In genomic region chr15:89670985-89671560, GRCh38 we compare ENCODE assay signal across 29 cellular contexts. TPM values are rescaled to one million over a fixed set of nuclear protein-coding genes. Genes with fewer than 3 reads are reported as not detected.
"Had no signal": no experiment of that assay in that cellular context is flagged by ENCODE, and none has a peak within 500 bp of the region (broad histone marks: within the 10 kb centered on the region; RNA-seq: fewer than 3 reads in every experiment).

No MANE protein-coding gene starts in this region.

- H3K27ac Mint-ChIP-seq: activated CD4-positive, alpha-beta memory T cell treated with anti-CD3 and anti-CD28 coated beads for 36 hours; activated CD4-positive, alpha-beta T cell treated with anti-CD3 and anti-CD28 coated beads, Interleukin-2, amount 10 ng/mL, durations not matched to agents 7 days and 5 days; activated naive CD8-positive, alpha-beta T cell treated with anti-CD3 and anti-CD28 coated beads, Interleukin-2, amount 50 U/mL, for 24 hours had no signal

- DNase-seq: activated CD4-positive, alpha-beta memory T cell treated with anti-CD3 and anti-CD28 coated beads for 36 hours; activated CD4-positive, alpha-beta T cell treated with anti-CD3 and anti-CD28 coated beads, Interleukin-2, amount 10 ng/mL, durations not matched to agents 7 days and 5 days; activated CD4-positive, CD25-positive, alpha-beta regulatory T cell; activated CD8-positive, alpha-beta memory T cell treated with anti-CD3 and anti-CD28 coated beads for 24 hours; activated effector memory CD4-positive, alpha-beta T cell treated with anti-CD3 and anti-CD28 coated beads, Interleukin-2, amount 50 U/mL, for 16 hours; activated naive CD4-positive, alpha-beta T cell treated with Interleukin-2 at 50 U/mL for 16 hours; activated naive CD8-positive, alpha-beta T cell treated with anti-CD3 and anti-CD28 coated beads, Interleukin-2, amount 50 U/mL, for 24 hours; activated T-cell treated with anti-CD3 and anti-CD28 coated beads, Interleukin-2, amount 50 U/mL, for 4 hours; central memory CD4-positive, alpha-beta T cell; Kasumi-1; KBM-7; NCI-H1048; NCI-H1417; NCI-H1930; NCI-H2171; NCI-H226; NCI-H526 treated with DMSO at 0.1 percent for 48 hours; NK-92 treated with Interleukin-12 subunit alpha and Interleukin-12 subunit beta, amount 100 ng/mL, for 24 hours; OCI-M1; Right ventricle myocardium superior; SJCRH30; SK-N-SH; T-helper 1 cell had no signal

- H3K4me2 ChIP-seq: SK-N-SH had no signal

- H3K4me1 ChIP-seq: SJCRH30 had no signal

- H3K4me3 ChIP-seq: SJCRH30 had no signal

- H3K36me3 Mint-ChIP-seq: activated CD4-positive, alpha-beta memory T cell treated with anti-CD3 and anti-CD28 coated beads for 36 hours; activated naive CD4-positive, alpha-beta T cell treated with anti-CD3 and anti-CD28 coated beads, Interleukin-2, amount 50 U/mL, for 72 hours had no signal

- H3K27ac ChIP-seq: RWPE1, SJCRH30, VCaP had no signal

- H3K4me1 Mint-ChIP-seq: activated CD4-positive, alpha-beta T cell treated with anti-CD3 and anti-CD28 coated beads, Interleukin-2, amount 10 ng/mL, durations not matched to agents 7 days and 5 days had no signal

- H3K9me3 ChIP-seq: SJCRH30, SK-N-SH had no signal

- H3K4me3 Mint-ChIP-seq: activated CD4-positive, alpha-beta memory T cell treated with anti-CD3 and anti-CD28 coated beads for 36 hours; activated CD4-positive, alpha-beta T cell treated with anti-CD3 and anti-CD28 coated beads, Interleukin-2, amount 10 ng/mL, durations not matched to agents 7 days and 5 days; activated naive CD8-positive, alpha-beta T cell treated with anti-CD3 and anti-CD28 coated beads, Interleukin-2, amount 50 U/mL, for 24 hours; activated T-cell treated with anti-CD3 and anti-CD28 coated beads, Interleukin-2, amount 50 U/mL, for 4 hours had no signal

- H3K36me3 ChIP-seq: SJCRH30 had no signal

- ATAC-seq: activated T-cell treated with anti-CD3 and anti-CD28 coated beads, Interleukin-2, amount 50 U/mL, for 4 hours; Panc1 had no signal

- H3K9me3 Mint-ChIP-seq: activated CD4-positive, alpha-beta memory T cell treated with anti-CD3 and anti-CD28 coated beads for 36 hours; activated CD4-positive, alpha-beta T cell treated with anti-CD3 and anti-CD28 coated beads, Interleukin-2, amount 10 ng/mL, durations not matched to agents 7 days and 5 days; activated naive CD4-positive, alpha-beta T cell treated with anti-CD3 and anti-CD28 coated beads, Interleukin-2, amount 50 U/mL, for 72 hours; activated naive CD8-positive, alpha-beta T cell treated with anti-CD3 and anti-CD28 coated beads, Interleukin-2, amount 50 U/mL, for 24 hours; activated T-cell treated with anti-CD3 and anti-CD28 coated beads, Interleukin-2, amount 50 U/mL, for 4 hours had no signal

RNA-seq across cellular contexts. Expression of gene PLIN1, which starts 8.1 kb away (rescaled TPM):
- total RNA-seq: SJCRH30; T-helper 2 cell treated with Interferon-gamma antibody and Interleukin-4, amounts not matched to agents 100 ng/mL and 5 ng/mL, for 36 hours had no signal

RNA-seq across cellular contexts. Expression of gene WDR93, which starts 19.5 kb away (rescaled TPM):
- total RNA-seq: activated CD4-positive, alpha-beta memory T cell treated with anti-CD3 and anti-CD28 coated beads for 36 hours; activated CD4-positive, alpha-beta T cell treated with anti-CD3 and anti-CD28 coated beads, Interleukin-2, amount 10 ng/mL, durations not matched to agents 7 days and 5 days; activated naive CD4-positive, alpha-beta T cell treated with anti-CD3 and anti-CD28 coated beads, Interleukin-2, amount 50 U/mL, for 72 hours; activated T-cell treated with anti-CD3 and anti-CD28 coated beads, Interleukin-2, amount 50 U/mL, for 4 hours; M059J; SJCRH30; T-helper 2 cell treated with Interferon-gamma antibody and Interleukin-4, amounts not matched to agents 100 ng/mL and 5 ng/mL, for 36 hours had no signal
